ENCODE assay signal across 2 cellular contexts in the genomic region with DNA sequence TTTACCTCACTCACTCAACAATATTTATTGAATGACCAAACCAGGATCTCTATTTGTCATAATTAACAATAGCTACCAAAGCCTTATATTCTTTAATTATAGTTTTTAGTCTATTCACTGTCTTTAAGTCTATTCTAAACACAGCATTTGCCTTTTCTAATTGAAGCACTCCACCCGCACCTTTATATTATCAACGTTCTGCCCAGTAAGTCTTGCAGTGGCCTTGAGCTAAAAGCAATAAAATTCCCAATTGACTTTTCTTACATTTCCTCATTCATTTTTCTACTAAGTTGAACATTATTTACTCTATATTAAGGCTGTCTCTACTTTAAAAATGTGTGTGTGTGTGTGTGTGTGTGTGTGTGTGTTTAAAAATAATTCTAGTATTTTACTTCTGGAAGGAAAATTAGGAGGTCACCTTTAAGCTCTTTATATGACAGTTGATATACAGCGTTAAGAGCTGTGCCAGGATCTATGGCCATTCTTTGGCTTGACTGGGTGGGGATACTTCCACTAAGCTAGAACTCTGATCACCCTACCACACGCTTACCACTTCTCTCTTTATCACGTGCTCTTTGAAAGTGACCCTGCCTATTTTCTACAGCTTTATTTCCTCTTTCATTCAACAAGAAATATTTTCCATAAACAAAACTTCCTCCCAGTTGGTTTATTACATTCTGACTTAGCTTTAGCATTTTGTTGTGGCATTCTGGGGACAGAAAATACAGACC.
A peak's percentile ranks its signal among the peaks of the same experiment; 100 is the strongest.
TF ChIP-seq lines count a peak whose summit lies in the region.

No MANE protein-coding gene starts in this region.

TF ChIP-seq in HEK293, 187 proteins besides CTCF, POLR2A, EP300 and RAD21:
- TF ChIP-seq FEZF1 (tag by site-specific recombination; IDR thresholded peaks at IDR 0.05) (0 out of 2 replicates have a peak, but pooled peaks have one; percentile 4), ZNF174 (tag by site-specific recombination; IDR thresholded peaks at IDR 0.05) (no peak)

TF ChIP-seq in K562, 482 proteins besides CTCF, POLR2A, EP300 and RAD21:
- TF ChIP-seq PRPF4 (IDR thresholded peaks at IDR 0.05; ENCODE audit: insufficient read depth, low read depth, low read length, poor library complexity, severe bottlenecking), result no peak
- no peak for TF ChIP-seq ZNF3 (CRISPR knock-in tag; IDR thresholded peaks at IDR 0.05)
- TF ChIP-seq, protein P1, sequence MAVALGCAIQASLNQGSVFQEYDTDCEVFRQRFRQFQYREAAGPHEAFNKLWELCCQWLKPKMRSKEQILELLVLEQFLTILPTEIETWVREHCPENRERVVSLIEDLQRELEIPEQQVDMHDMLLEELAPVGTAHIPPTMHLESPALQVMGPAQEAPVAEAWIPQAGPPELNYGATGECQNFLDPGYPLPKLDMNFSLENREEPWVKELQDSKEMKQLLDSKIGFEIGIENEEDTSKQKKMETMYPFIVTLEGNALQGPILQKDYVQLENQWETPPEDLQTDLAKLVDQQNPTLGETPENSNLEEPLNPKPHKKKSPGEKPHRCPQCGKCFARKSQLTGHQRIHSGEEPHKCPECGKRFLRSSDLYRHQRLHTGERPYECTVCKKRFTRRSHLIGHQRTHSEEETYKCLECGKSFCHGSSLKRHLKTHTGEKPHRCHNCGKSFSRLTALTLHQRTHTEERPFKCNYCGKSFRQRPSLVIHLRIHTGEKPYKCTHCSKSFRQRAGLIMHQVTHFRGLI (CRISPR knock-in tag; IDR thresholded peaks at IDR 0.05), result no peak
- no peak for TF ChIP-seq FOXA3 (CRISPR knock-in tag; conservative IDR thresholded peaks at IDR 0.05 in 1 of 2, IDR thresholded peaks at IDR 0.05 in 1 of 2)
- no peak for TF ChIP-seq ZNF175 (CRISPR knock-in tag; IDR thresholded peaks at IDR 0.05; ENCODE audit: low read depth)
- TF ChIP-seq ZNF24 (IDR thresholded peaks at IDR 0.05), result no peak
- no peak for TF ChIP-seq THRAP3 (IDR thresholded peaks at IDR 0.05; ENCODE audit: borderline replicate concordance)
- no peak for TF ChIP-seq SPI1 (IDR thresholded peaks at IDR 0.05; ENCODE audit: borderline replicate concordance, low read depth, low read length)
- no peak for TF ChIP-seq CBX2 (IDR thresholded peaks at IDR 0.05; ENCODE audit: insufficient read depth, low read length, poor library complexity, severe bottlenecking)
- no peak for TF ChIP-seq ZC3H11A (IDR thresholded peaks at IDR 0.05; ENCODE audit: low read depth, low read length)
- TF ChIP-seq PCBP2 (IDR thresholded peaks at IDR 0.05; ENCODE audit: low read depth, low read length, poor library complexity, severe bottlenecking), result no peak
TF ChIP-seq in K562: peak in this region for 0.
